14 cellular contexts compared by ENCODE assay signal in genomic region chr14:91299483-91300115, GRCh38. TPM values are rescaled to one million over a fixed set of nuclear protein-coding genes. Genes with fewer than 3 reads are reported as not detected.
A peak's percentile ranks its signal among the peaks of the same experiment; 100 is the strongest.
DNase-seq lines count a peak whose midpoint lies in the region; ATAC-seq, FAIRE-seq and TF ChIP-seq lines count a peak whose summit lies in the region.
"Had no signal": no experiment of that assay in that cellular context is flagged by ENCODE, and none has a peak within 500 bp of the region (broad histone marks: within the 10 kb centered on the region; RNA-seq: fewer than 3 reads in every experiment).

No MANE protein-coding gene starts in this region.

- H3K4ac ChIP-seq in H1 (replicated peaks; ENCODE audit: insufficient read length, low read depth, low read length) = no peak overlapping the region

- no peak overlapping the region for H2BK12ac ChIP-seq in H1 (ENCODE audit: low read depth, low read length)

- H3K27ac ChIP-seq in H1 (ENCODE audit: low read depth, low read length) = no peak overlapping the region
- H3K27ac ChIP-seq: BLaER1 treated with 17β-estradiol and CSF1 and Interleukin-3, amounts not matched to agents 10 nM and 100 nM had no signal

- H3K4me1 ChIP-seq in H1 (replicated peaks in 1 of 4; ENCODE audit: control insufficient read depth in 3 of 4, insufficient read depth in 4 of 4, low read length in 3 of 4) = peaks cover 0 to 10% (median 8%) of the 10 kb centered on the region in 4 experiments; a peak in 5 of 7 replicates

- TF ChIP-seq EP300 in H1 (IDR thresholded peaks at IDR 0.05; ENCODE audit: borderline replicate concordance in 1 of 2, low read depth in 2 of 2, low read length in 2 of 2) = no peak

- no peak overlapping the region for H2BK20ac ChIP-seq in H1 (ENCODE audit: low read length)

- H4K20me1 ChIP-seq in H1 (replicated peaks in 1 of 2; ENCODE audit: control insufficient read depth in 1 of 2, insufficient read depth in 2 of 2, low read length in 2 of 2) = peaks cover 0 to 2% of the 10 kb centered on the region in 2 experiments

- no peak overlapping the region for H4K91ac ChIP-seq in H1 (replicated peaks; ENCODE audit: insufficient read length, low read length)

- H3K56ac ChIP-seq in H1 (replicated peaks; ENCODE audit: insufficient read length, low read depth, low read length) = no peak overlapping the region

- H2AK5ac ChIP-seq in H1 (ENCODE audit: low read depth, low read length) = no peak overlapping the region

- CTCF ChIA-PET in H1 (lab: Charles Lee; ENCODE audit: partially characterized antibody) = interaction anchor here (1.5 to 1.8 kb wide), 2 partner anchors 13 to 24 kb away, joined by 4 to 5 read pairs; no protein-coding TSS in a partner anchor

- 96% methylated on average over 25 of the region's 25 CpGs; no CpG with 5 or more reads in 1 of the 2 experiments for WGBS in H1 (ENCODE audit: extremely low coverage in 1 of 2, insufficient coverage in 1 of 2, insufficient read length in 1 of 2, insufficient replicate concordance in 2 of 2, low coverage in 1 of 2, low lambda C conversion rate in 2 of 2, missing lambda C conversion rate in 1 of 2), 2 experiments

- H3K9ac ChIP-seq in H1 (replicated peaks in 1 of 4; ENCODE audit: extremely low read depth in 1 of 4, low read depth in 3 of 4, low read length in 3 of 4) = no peak overlapping the region
- H3K9ac ChIP-seq: BLaER1 treated with 17β-estradiol and CSF1 and Interleukin-3, amounts not matched to agents 10 nM and 100 nM had no signal

- H4K5ac ChIP-seq in H1 (ENCODE audit: insufficient read length, low read depth, low read length) = no peak overlapping the region

- no peak overlapping the region for H2BK15ac ChIP-seq in H1 (ENCODE audit: low read length)

- FAIRE-seq in H1 (lab: Jason Lieb, UNC) = no peak

- no peak overlapping the region for H3K23ac ChIP-seq in H1 (ENCODE audit: insufficient read length)

- no peak overlapping the region for H4K8ac ChIP-seq in H1 (ENCODE audit: extremely low read depth, insufficient read depth, low read length)

- H2BK120ac ChIP-seq in H1 (replicated peaks; ENCODE audit: low read depth, low read length) = no peak overlapping the region

- H3K14ac ChIP-seq in H1 (ENCODE audit: insufficient read length) = no peak overlapping the region

- no peak for TF ChIP-seq POLR2A in H1 (IDR thresholded peaks at IDR 0.05; ENCODE audit: control extremely low read depth in 1 of 2, low read depth in 2 of 2, low read length in 2 of 2)

- no peaks in the 10 kb centered on the region for H3K9me3 ChIP-seq in H1 (ENCODE audit: insufficient read depth in 2 of 2, low read depth in 1 of 2, low read length in 1 of 2)
- H3K9me3 ChIP-seq: BLaER1 treated with 17β-estradiol and CSF1 and Interleukin-3, amounts not matched to agents 10 nM and 100 nM; esophagus muscularis mucosa had no signal

- peak; percentile 40 for DNase-seq in stimulated activated CD4-positive, alpha-beta T cell treated with anti-CD3 and anti-CD28 coated beads, Interleukin-15, amount 100 ng/mL, for 24 hours
- no peak for DNase-seq in stimulated activated CD4-positive, alpha-beta T cell treated with anti-CD3 and anti-CD28 coated beads, Interleukin-2, amount 100 ng/mL, for 48 hours
- DNase-seq in NCI-H510A treated with DMSO at 0.1 percent for 48 hours (lab: John Stamatoyannopoulos, UW) (peak; percentile 91), H1 (ENCODE audit: low read depth in 1 of 2, low spot score in 2 of 2) (no peak), NCI-H1092 (lab: John Stamatoyannopoulos, UW) (no peak), GM19240 (ENCODE audit: insufficient read length, low spot score) (no peak), ureter (ENCODE audit: low spot score) (no peak)
- DNase-seq: activated gamma-delta T cell treated with Interleukin-2 at 50 U/mL for 16 hours, GDM1, NCI-H146 had no signal

- H3K36me3 ChIP-seq in H1 (ENCODE audit: control insufficient read depth in 2 of 4, insufficient read depth in 4 of 4, low read length in 3 of 4) = peaks cover 13 to 62% (median 33%) of the 10 kb centered on the region in 4 experiments

- no peaks in the 10 kb centered on the region for H3K27me3 ChIP-seq in H1 (replicated peaks in 1 of 4; ENCODE audit: control insufficient read depth in 3 of 4, extremely low read depth in 1 of 4, insufficient read depth in 3 of 4, low read length in 3 of 4)
- H3K27me3 ChIP-seq: BLaER1 treated with 17β-estradiol and CSF1 and Interleukin-3, amounts not matched to agents 10 nM and 100 nM; esophagus muscularis mucosa had no signal

- no peaks in the 10 kb centered on the region; the same call in 1 of the 2 replicates for H3K23me2 ChIP-seq in H1 (ENCODE audit: low read depth, low read length)

- H3K79me1 ChIP-seq in H1 (ENCODE audit: low read depth, low read length) = no peaks in the 10 kb centered on the region; the same call in 1 of the 2 replicates

- POLR2A ChIA-PET in H1 (lab: Charles Lee; ENCODE audit: partially characterized antibody) = interaction anchor here (1.3 kb wide), 1 partner anchor 10 kb away, joined by 4 read pairs; no protein-coding TSS in a partner anchor

- no peak for TF ChIP-seq RAD21 in H1 (IDR thresholded peaks at IDR 0.05 in 1 of 2, conservative IDR thresholded peaks at IDR 0.05 in 1 of 2; ENCODE audit: low read depth in 2 of 2, low read length in 2 of 2)

- no peak overlapping the region for H3K18ac ChIP-seq in H1 (ENCODE audit: extremely low read depth, low read length)

- 0 out of 2 replicates have a peak overlapping the region, but pooled peaks have one; percentile 35 for H2BK5ac ChIP-seq in H1 (ENCODE audit: low read depth, low read length)

- no peak for TF ChIP-seq CTCF in H1 (IDR thresholded peaks at IDR 0.05; ENCODE audit: control extremely low read depth in 1 of 3, insufficient read depth in 1 of 3, low read depth in 1 of 3, low read length in 3 of 3)

- no peaks in the 10 kb centered on the region for H3K79me2 ChIP-seq in H1 (ENCODE audit: control insufficient read depth in 1 of 2, insufficient read depth in 2 of 2, low read length in 2 of 2)

- ATAC-seq in HG03354 (IDR thresholded peaks at IDR 0.05; ENCODE audit: poor library complexity, severe bottlenecking, unreplicated experiment) = no peak
- ATAC-seq: Panc1 had no signal

- H3K4me2 ChIP-seq in H1 (ENCODE audit: insufficient read depth in 1 of 2, low read depth in 2 of 2, low read length in 2 of 2) = no peak overlapping the region
- H3K4me2 ChIP-seq: BLaER1 treated with 17β-estradiol and CSF1 and Interleukin-3, amounts not matched to agents 10 nM and 100 nM had no signal

- H2AFZ ChIP-seq in H1 (ENCODE audit: low read length) = no peak overlapping the region

- no peak overlapping the region for H3K4me3 ChIP-seq in H1 (ENCODE audit: extremely low read depth in 1 of 4, insufficient read depth in 2 of 4, low read depth in 3 of 4, low read length in 4 of 4)
- H3K4me3 ChIP-seq: BLaER1 treated with 17β-estradiol and CSF1 and Interleukin-3, amounts not matched to agents 10 nM and 100 nM; esophagus muscularis mucosa had no signal

TF ChIP-seq in H1, 55 proteins besides CTCF, POLR2A, EP300 and RAD21:
- TF ChIP-seq KDM5A (IDR thresholded peaks at IDR 0.05; ENCODE audit: low read length) = no peak
- no peak for TF ChIP-seq CHD2 (IDR thresholded peaks at IDR 0.05; ENCODE audit: low read length)
- no peak for TF ChIP-seq HDAC6 (IDR thresholded peaks at IDR 0.05; ENCODE audit: low read depth, low read length)
- TF ChIP-seq SP1 (IDR thresholded peaks at IDR 0.05; ENCODE audit: low read depth, low read length) = no peak
- no peak for TF ChIP-seq JUND (IDR thresholded peaks at IDR 0.05; ENCODE audit: low read length)
- no peak for TF ChIP-seq GTF2F1 (IDR thresholded peaks at IDR 0.05; ENCODE audit: borderline replicate concordance, low read depth, low read length)
- TF ChIP-seq, protein P1, sequence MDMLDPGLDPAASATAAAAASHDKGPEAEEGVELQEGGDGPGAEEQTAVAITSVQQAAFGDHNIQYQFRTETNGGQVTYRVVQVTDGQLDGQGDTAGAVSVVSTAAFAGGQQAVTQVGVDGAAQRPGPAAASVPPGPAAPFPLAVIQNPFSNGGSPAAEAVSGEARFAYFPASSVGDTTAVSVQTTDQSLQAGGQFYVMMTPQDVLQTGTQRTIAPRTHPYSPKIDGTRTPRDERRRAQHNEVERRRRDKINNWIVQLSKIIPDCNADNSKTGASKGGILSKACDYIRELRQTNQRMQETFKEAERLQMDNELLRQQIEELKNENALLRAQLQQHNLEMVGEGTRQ (IDR thresholded peaks at IDR 0.05; ENCODE audit: low read length) = no peak

RNA-seq across cellular contexts. Expression of gene GPR68, which starts 55.1 kb away (rescaled TPM):
- total RNA-seq in H1 (2021; fragmentation: NEBNext Ultra II Directional; extraction: Animal tissue kit (Norgen Biotek cat#: 25700)) = 0.22 and 0.33 TPM in 2 replicates
- polyA plus RNA-seq in H1 (2011; rRNA removed) = 0.76 and 1.1 TPM in 2 replicates
- polyA plus RNA-seq in H1 (2011; cell fraction: cytosol; rRNA removed) = 0.52 TPM
- 0.90 TPM for polyA plus RNA-seq in H1 (2011; cell fraction: nucleus; rRNA removed)
- 0.46 to 0.61 TPM (median 0.56 TPM) in 3 of 4 replicates, not detected in the other for polyA plus RNA-seq in H1 (2012, experiment 1 of 2)
- polyA plus RNA-seq in H1 (2012, experiment 2 of 2) = 0.17 TPM
- 0.20 TPM for polyA plus RNA-seq in H1 (2013, experiment 1 of 2)
- 0.29 TPM for polyA plus RNA-seq in H1 (2013, experiment 2 of 2)
- polyA minus RNA-seq in H1 (2011; rRNA and poly(A)+ RNA removed) = 0.44 TPM in 2 replicates
- not detected for polyA minus RNA-seq in H1 (2011; cell fraction: cytosol; rRNA and poly(A)+ RNA removed)
- not detected for polyA minus RNA-seq in H1 (2011; cell fraction: nucleus; rRNA and poly(A)+ RNA removed)
- total RNA-seq in ureter = 3.0 TPM

Comparison
In these comparisons a context has a peak if more than half of its experiments do, and no peak if none do; other contexts are left out.
1. DNase-seq: peak in stimulated activated CD4-positive, alpha-beta T cell treated with anti-CD3 and anti-CD28 coated beads, Interleukin-15, amount 100 ng/mL, for 24 hours (single experiment) and NCI-H510A treated with DMSO at 0.1 percent for 48 hours (single experiment); none in stimulated activated CD4-positive, alpha-beta T cell treated with anti-CD3 and anti-CD28 coated beads, Interleukin-2, amount 100 ng/mL, for 48 hours (0 of 2), H1 (0 of 2), NCI-H1092 (single experiment), GM19240 (single experiment) and ureter (single experiment).